ENCODE assay signal across 35 cellular contexts in genomic region chr20:63808964-63809674, GRCh38. TPM values are rescaled to one million over a fixed set of nuclear protein-coding genes. Genes with fewer than 3 reads are reported as not detected.
"Had no signal": no experiment of that assay in that cellular context is flagged by ENCODE, and none has a peak within 500 bp of the region (broad histone marks: within the 10 kb centered on the region; RNA-seq: fewer than 3 reads in every experiment).

No MANE protein-coding gene starts in this region.

- H3K4me3 Mint-ChIP-seq: activated naive CD8-positive, alpha-beta T cell; immature natural killer cell; mesothelial cell of epicardium; nephron progenitor cell; stimulated activated memory B cell treated with anti-CD40 and anti-IgM and Interleukin-4, amounts not matched to agents 10 μg/mL and 1 μg/mL and 100 μg/mL, for 72 hours had no signal

- H3K27ac ChIP-seq: body of pancreas, colonic mucosa, pancreas, prostate gland, sigmoid colon, stomach, tibial artery had no signal

- H3K9me3 Mint-ChIP-seq: immature natural killer cell; mesothelial cell of epicardium; naive B cell; stimulated activated memory B cell treated with anti-CD40 and anti-IgM and Interleukin-4, amounts not matched to agents 10 μg/mL and 1 μg/mL and 100 μg/mL, for 72 hours had no signal

- H3K36me3 ChIP-seq: colonic mucosa, pancreas, prostate gland, sigmoid colon, stomach, tibial artery had no signal

- ATAC-seq: body of pancreas; pancreas; stimulated activated memory B cell treated with anti-CD40 and anti-IgM and Interleukin-4, amounts not matched to agents 10 μg/mL and 1 μg/mL and 100 μg/mL, for 72 hours had no signal

- H3K27ac Mint-ChIP-seq: activated naive CD8-positive, alpha-beta T cell; immature natural killer cell; mesothelial cell of epicardium; naive B cell; stimulated activated memory B cell treated with anti-CD40 and anti-IgM and Interleukin-4, amounts not matched to agents 10 μg/mL and 1 μg/mL and 100 μg/mL, for 72 hours had no signal

- H3K36me3 Mint-ChIP-seq: activated naive CD8-positive, alpha-beta T cell; immature natural killer cell; mesothelial cell of epicardium; naive B cell; stimulated activated memory B cell treated with anti-CD40 and anti-IgM and Interleukin-4, amounts not matched to agents 10 μg/mL and 1 μg/mL and 100 μg/mL, for 72 hours had no signal

- H3K4me1 Mint-ChIP-seq: mesothelial cell of epicardium had no signal

- H3K4me1 ChIP-seq: colonic mucosa, pancreas, prostate gland, sigmoid colon, stomach, tibial artery had no signal

- H3K27me3 Mint-ChIP-seq: naive B cell had no signal

- H3K4me3 ChIP-seq: body of pancreas, colonic mucosa, dorsolateral prefrontal cortex, pancreas, prostate gland, sigmoid colon, stomach, tibial artery had no signal

- H3K27me3 ChIP-seq: body of pancreas, colonic mucosa, dorsolateral prefrontal cortex, pancreas, sigmoid colon had no signal

- DNase-seq: activated CD4-positive, alpha-beta T cell treated with anti-CD3 and anti-CD28 coated beads for 4 hours; activated CD4-positive, alpha-beta T cell treated with anti-CD3 and anti-CD28 coated beads, Interleukin-2, amount 50 U/mL, for 48 hours; activated CD4-positive, CD25-positive, alpha-beta regulatory T cell; activated CD8-positive, alpha-beta memory T cell treated with anti-CD3 and anti-CD28 coated beads for 24 hours; activated effector memory CD4-positive, alpha-beta T cell treated with Interleukin-2 at 50 U/mL for 16 hours; activated naive CD4-positive, alpha-beta T cell treated with Interleukin-2 at 50 U/mL for 16 hours; aorta; body of pancreas; colonic mucosa; dorsolateral prefrontal cortex; effector memory CD4-positive, alpha-beta T cell; erythroblast; head of caudate nucleus; hypothalamus; immature natural killer cell; naive B cell; nephron progenitor cell; pancreas; sigmoid colon; small intestine; stimulated activated CD4-positive, alpha-beta T cell treated with anti-CD3 and anti-CD28 coated beads, Interleukin-1b, Interleukin-23, amount 100 ng/mL, for 48 hours; stimulated activated CD4-positive, alpha-beta T cell treated with anti-CD3 and anti-CD28 coated beads, Interleukin-4, amount 100 ng/mL, for 4 hours; stimulated activated CD8-positive, alpha-beta memory T cell treated with anti-CD3 and anti-CD28 coated beads, Interleukin-4, amount 100 ng/mL, for 48 hours; stomach; T-helper 2 cell; tibial artery had no signal

- H3K9me3 ChIP-seq: body of pancreas, colonic mucosa, pancreas, prostate gland, sigmoid colon, stomach, tibial artery had no signal

RNA-seq across cellular contexts. Expression of gene ABHD16B, which starts 52.2 kb away (rescaled TPM):
- total RNA-seq: aorta, body of pancreas, colonic mucosa, fibroblast of lung, fibroblast of villous mesenchyme, kidney epithelial cell, lower leg skin, mesothelial cell of epicardium, pancreas, sigmoid colon, stomach, ureter had no signal
- polyA plus RNA-seq: fibroblast of lung had no signal
